Comparison of ENCODE assay signal across 19 cellular contexts in the genomic region with DNA sequence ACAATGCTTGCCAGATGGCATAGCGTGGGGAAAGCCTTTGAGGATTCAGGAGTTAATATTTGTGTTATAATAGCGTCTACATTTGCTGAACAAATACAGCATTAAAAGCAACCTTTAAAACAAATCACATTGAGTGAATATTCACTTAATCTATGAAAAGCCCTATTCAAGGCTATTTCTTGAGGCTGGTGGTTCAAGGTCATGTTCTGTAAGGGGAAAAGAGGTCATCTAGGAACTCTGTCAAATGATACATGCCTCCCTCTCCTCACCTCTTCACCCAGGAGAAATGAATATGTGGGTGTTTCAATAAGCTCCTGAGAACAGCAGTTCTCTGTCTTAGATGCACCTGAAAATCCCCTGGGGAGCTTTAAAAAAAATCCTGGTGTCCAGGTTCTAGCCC.
DNase-seq lines count a peak whose midpoint lies in the region; ATAC-seq lines count a peak whose summit lies in the region.
"Had no signal": no experiment of that assay in that cellular context is flagged by ENCODE, and none has a peak within 500 bp of the region (broad histone marks: within the 10 kb centered on the region; RNA-seq: fewer than 3 reads in every experiment).

No MANE protein-coding gene starts in this region.

- ATAC-seq in HG02610 (IDR thresholded peaks at IDR 0.05; ENCODE audit: unreplicated experiment) = peak; percentile 53
- ATAC-seq in GM19467 (IDR thresholded peaks at IDR 0.05; ENCODE audit: unreplicated experiment) = no peak
- ATAC-seq in activated T-cell treated with anti-CD3 and anti-CD28 coated beads, Interleukin-2, amount 50 U/mL, for 4 hours = no peak

- H3K27ac ChIP-seq in substantia nigra (ENCODE audit: low read depth, low read length, poor library complexity, severe bottlenecking) = no peak overlapping the region
- H3K27ac ChIP-seq: BLaER1 treated with 17β-estradiol and CSF1 and Interleukin-3, amounts not matched to agents 10 nM and 100 nM had no signal

- peaks cover 9% of the 10 kb centered on the region for H3K4me1 Mint-ChIP-seq in activated T-cell treated with anti-CD3 and anti-CD28 coated beads, Interleukin-2, amount 50 U/mL, for 4 hours (ENCODE audit: low read depth)

- H3K27me3 Mint-ChIP-seq in activated T-cell treated with anti-CD3 and anti-CD28 coated beads, Interleukin-2, amount 50 U/mL, for 4 hours (ENCODE audit: low read depth) = no peaks in the 10 kb centered on the region
- H3K27me3 Mint-ChIP-seq: CD4-positive, alpha-beta T cell; IgD-negative memory B cell had no signal

- H3K36me3 Mint-ChIP-seq in activated T-cell treated with anti-CD3 and anti-CD28 coated beads, Interleukin-2, amount 50 U/mL, for 4 hours (ENCODE audit: insufficient read depth) = peaks cover 48% of the 10 kb centered on the region

- peaks cover 14% of the 10 kb centered on the region for H3K9me3 Mint-ChIP-seq in activated T-cell treated with anti-CD3 and anti-CD28 coated beads, Interleukin-2, amount 50 U/mL, for 4 hours

- DNase-seq in NCI-H2171 treated with DMSO at 0.1 percent for 48 hours (lab: John Stamatoyannopoulos, UW) (peak; percentile 39), NCI-H2171 (lab: John Stamatoyannopoulos, UW) (no peak), NCI-H748 (lab: John Stamatoyannopoulos, UW; ENCODE audit: unreplicated experiment) (peak; percentile 60), dedifferentiated amniotic fluid mesenchymal stem cell (ENCODE audit: extremely low spot score) (peak; percentile 6), substantia nigra (lab: John Stamatoyannopoulos, UW) (no peak)
- no peak for DNase-seq in activated T-cell treated with anti-CD3 and anti-CD28 coated beads, Interleukin-2, amount 50 U/mL, for 4 hours
- DNase-seq: 8988T; AML-193; Calu3; CD4-positive, alpha-beta T cell; DMS 273 treated with DMSO at 0.1 percent for 48 hours; DMS79 treated with DMSO at 0.1 percent for 48 hours; EL; H7 had no signal

- H3K4me3 Mint-ChIP-seq in activated T-cell treated with anti-CD3 and anti-CD28 coated beads, Interleukin-2, amount 50 U/mL, for 4 hours = no peak overlapping the region
- H3K4me3 Mint-ChIP-seq: CD4-positive, alpha-beta T cell; GM23338; IgD-negative memory B cell had no signal

Comparison
In these comparisons a context has a peak if more than half of its experiments do, and no peak if none do; other contexts are left out.
1. DNase-seq: peak in NCI-H2171 treated with DMSO at 0.1 percent for 48 hours (single experiment), NCI-H748 (single experiment) and dedifferentiated amniotic fluid mesenchymal stem cell (single experiment); none in NCI-H2171 (single experiment), substantia nigra (0 of 49) and activated T-cell treated with anti-CD3 and anti-CD28 coated beads, Interleukin-2, amount 50 U/mL, for 4 hours (single experiment).